1 cellular context compared by ENCODE assay signal in the genomic region with DNA sequence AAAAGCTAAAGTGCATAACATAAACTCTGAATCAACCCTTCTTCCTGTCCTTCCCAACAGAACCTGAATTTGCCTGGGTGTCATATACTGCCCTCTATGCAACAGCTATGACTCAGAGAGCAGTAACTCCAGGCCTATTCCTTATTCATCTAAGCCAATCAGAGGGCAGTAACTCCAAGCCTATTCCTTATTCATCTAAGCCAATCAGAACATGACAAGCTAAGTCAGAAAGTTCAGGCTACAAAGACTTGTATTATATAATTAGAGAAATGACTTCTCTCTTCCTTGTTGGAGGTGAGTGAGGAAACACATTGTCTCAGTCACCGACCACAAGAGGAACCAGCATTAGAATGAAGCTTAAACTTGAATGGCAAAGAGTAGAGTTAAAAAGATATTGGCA.
TF ChIP-seq lines count a peak whose summit lies in the region.

No MANE protein-coding gene starts in this region.

TF ChIP-seq in SK-N-SH, 30 proteins besides CTCF, POLR2A, EP300 and RAD21 (continued from another document):
- TF ChIP-seq, protein P1, sequence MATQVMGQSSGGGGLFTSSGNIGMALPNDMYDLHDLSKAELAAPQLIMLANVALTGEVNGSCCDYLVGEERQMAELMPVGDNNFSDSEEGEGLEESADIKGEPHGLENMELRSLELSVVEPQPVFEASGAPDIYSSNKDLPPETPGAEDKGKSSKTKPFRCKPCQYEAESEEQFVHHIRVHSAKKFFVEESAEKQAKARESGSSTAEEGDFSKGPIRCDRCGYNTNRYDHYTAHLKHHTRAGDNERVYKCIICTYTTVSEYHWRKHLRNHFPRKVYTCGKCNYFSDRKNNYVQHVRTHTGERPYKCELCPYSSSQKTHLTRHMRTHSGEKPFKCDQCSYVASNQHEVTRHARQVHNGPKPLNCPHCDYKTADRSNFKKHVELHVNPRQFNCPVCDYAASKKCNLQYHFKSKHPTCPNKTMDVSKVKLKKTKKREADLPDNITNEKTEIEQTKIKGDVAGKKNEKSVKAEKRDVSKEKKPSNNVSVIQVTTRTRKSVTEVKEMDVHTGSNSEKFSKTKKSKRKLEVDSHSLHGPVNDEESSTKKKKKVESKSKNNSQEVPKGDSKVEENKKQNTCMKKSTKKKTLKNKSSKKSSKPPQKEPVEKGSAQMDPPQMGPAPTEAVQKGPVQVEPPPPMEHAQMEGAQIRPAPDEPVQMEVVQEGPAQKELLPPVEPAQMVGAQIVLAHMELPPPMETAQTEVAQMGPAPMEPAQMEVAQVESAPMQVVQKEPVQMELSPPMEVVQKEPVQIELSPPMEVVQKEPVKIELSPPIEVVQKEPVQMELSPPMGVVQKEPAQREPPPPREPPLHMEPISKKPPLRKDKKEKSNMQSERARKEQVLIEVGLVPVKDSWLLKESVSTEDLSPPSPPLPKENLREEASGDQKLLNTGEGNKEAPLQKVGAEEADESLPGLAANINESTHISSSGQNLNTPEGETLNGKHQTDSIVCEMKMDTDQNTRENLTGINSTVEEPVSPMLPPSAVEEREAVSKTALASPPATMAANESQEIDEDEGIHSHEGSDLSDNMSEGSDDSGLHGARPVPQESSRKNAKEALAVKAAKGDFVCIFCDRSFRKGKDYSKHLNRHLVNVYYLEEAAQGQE (IDR thresholded peaks at IDR 0.05; ENCODE audit: low read depth, low read length) = no peak
- TF ChIP-seq TAF1 (IDR thresholded peaks at IDR 0.05; ENCODE audit: borderline replicate concordance, low read depth, low read length) = no peak
- no peak for TF ChIP-seq FOSL2 (IDR thresholded peaks at IDR 0.05; ENCODE audit: borderline replicate concordance, low read depth)
- TF ChIP-seq TCF12 (IDR thresholded peaks at IDR 0.05) = no peak
- TF ChIP-seq MEF2A (IDR thresholded peaks at IDR 0.05; ENCODE audit: borderline replicate concordance, low read depth) = no peak
- no peak for TF ChIP-seq NRF1 (IDR thresholded peaks at IDR 0.05; ENCODE audit: low read depth, low read length)
- TF ChIP-seq RFX5 (IDR thresholded peaks at IDR 0.05; ENCODE audit: low read length) = no peak
- TF ChIP-seq CHD2 (IDR thresholded peaks at IDR 0.05; ENCODE audit: low read length, partially characterized antibody) = no peak
- TF ChIP-seq, protein P2, sequence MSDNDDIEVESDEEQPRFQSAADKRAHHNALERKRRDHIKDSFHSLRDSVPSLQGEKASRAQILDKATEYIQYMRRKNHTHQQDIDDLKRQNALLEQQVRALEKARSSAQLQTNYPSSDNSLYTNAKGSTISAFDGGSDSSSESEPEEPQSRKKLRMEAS (IDR thresholded peaks at IDR 0.05; ENCODE audit: low read depth) = no peak
- no peak for TF ChIP-seq GATA2 (CRISPR knock-in tag; IDR thresholded peaks at IDR 0.05)
